Comparison of ENCODE assay signal across 1 cellular context in genomic region chr18:33716061-33716683, GRCh38.
TF ChIP-seq lines count a peak whose summit lies in the region.

No MANE protein-coding gene starts in this region.

TF ChIP-seq in WTC11, 78 proteins besides CTCF, POLR2A, EP300 and RAD21 (continued from another document):
- TF ChIP-seq E2F1 (CRISPR knock-in tag; IDR thresholded peaks at IDR 0.05) (no peak), TCF7 (CRISPR knock-in tag; IDR thresholded peaks at IDR 0.05; ENCODE audit: low read depth) (no peak), PRRX2 (CRISPR knock-in tag; IDR thresholded peaks at IDR 0.05) (no peak), ATF1 (CRISPR knock-in tag; IDR thresholded peaks at IDR 0.05) (no peak), NFATC4 (CRISPR knock-in tag; IDR thresholded peaks at IDR 0.05) (no peak), ZBTB21 (CRISPR knock-in tag; IDR thresholded peaks at IDR 0.05; ENCODE audit: borderline replicate concordance) (no peak)
TF ChIP-seq in WTC11: peak in this region for 0.
